In the genomic region with DNA sequence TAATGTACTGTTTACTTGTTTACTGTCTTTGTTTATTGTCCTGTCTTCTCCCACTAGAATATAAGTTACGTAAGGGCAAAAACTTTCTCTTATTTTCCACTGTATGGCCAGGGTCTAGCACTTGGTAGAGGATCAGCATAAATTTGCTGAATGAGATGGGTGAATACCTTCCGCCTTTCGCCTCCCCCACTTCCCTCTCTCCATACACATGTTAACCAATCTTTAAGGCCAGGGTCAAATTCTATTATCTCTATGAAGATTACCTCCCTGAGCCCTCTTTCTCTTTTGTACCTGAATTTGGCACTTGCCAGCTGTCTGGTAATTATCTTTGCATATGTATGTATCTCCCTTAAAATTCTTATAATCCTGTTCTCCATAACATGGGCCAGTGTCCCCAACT, we compare ENCODE assay signal across 1 cellular context.
TF ChIP-seq lines count a peak whose summit lies in the region.

No MANE protein-coding gene starts in this region.

TF ChIP-seq in A549, 52 proteins besides CTCF, POLR2A, EP300 and RAD21:
- TF ChIP-seq FOSB (CRISPR knock-in tag; IDR thresholded peaks at IDR 0.05) (no peak), MYC (IDR thresholded peaks at IDR 0.05; ENCODE audit: borderline replicate concordance, low read length) (no peak), ZC3H11A (IDR thresholded peaks at IDR 0.05) (no peak), GATA3 (IDR thresholded peaks at IDR 0.05; ENCODE audit: borderline replicate concordance) (no peak)
